ENCODE assay signal across 18 cellular contexts in the genomic region with DNA sequence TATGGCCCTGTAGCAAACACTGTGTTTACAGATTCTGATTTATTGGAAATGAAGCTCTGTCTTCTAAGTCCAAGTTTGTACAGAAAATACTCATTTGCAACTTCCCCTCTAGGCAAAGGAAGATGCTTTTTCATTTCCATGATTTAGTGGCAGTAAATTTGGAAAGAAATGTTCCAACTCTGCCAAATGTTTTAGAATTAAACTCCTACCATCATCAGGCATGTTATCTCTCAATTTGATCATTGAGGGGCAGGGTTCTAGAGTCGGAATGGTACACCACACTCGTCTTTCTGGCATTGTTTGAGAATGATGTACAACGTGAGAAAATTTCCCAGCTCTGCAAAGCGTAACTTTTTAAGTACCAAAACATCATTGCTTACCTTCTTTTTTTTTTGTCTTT.
DNase-seq lines count a peak whose midpoint lies in the region; TF ChIP-seq lines count a peak whose summit lies in the region.
"Had no signal": no experiment of that assay in that cellular context is flagged by ENCODE, and none has a peak within 500 bp of the region (broad histone marks: within the 10 kb centered on the region; RNA-seq: fewer than 3 reads in every experiment).

No MANE protein-coding gene starts in this region.

- no peaks in the 10 kb centered on the region for H3K27me3 Mint-ChIP-seq in nephron (ENCODE audit: low read depth)

- H3K4me3 Mint-ChIP-seq in nephron, result no peak overlapping the region
- H3K4me3 Mint-ChIP-seq: CD14-positive monocyte; CD4-positive, alpha-beta memory T cell had no signal

- DNase-seq in AG10803 (ENCODE audit: low read depth), result peak; percentile 70
- DNase-seq in GM03348 (ENCODE audit: low spot score), result peak; percentile 26
- no peak for DNase-seq in DMS79 treated with DMSO at 0.1 percent for 48 hours (lab: John Stamatoyannopoulos, UW)
- no peak for DNase-seq in putamen (ENCODE audit: low spot score)
- DNase-seq in occipital lobe (lab: John Stamatoyannopoulos, UW), result no peak
- DNase-seq: AML-193; Calu3; CD4-positive, alpha-beta memory T cell; DND-41; GDM1; GM23248; KG1 had no signal

- H3K36me3 Mint-ChIP-seq in nephron (ENCODE audit: low read depth), result peaks cover 60% of the 10 kb centered on the region
- H3K36me3 Mint-ChIP-seq: CD14-positive monocyte; CD4-positive, alpha-beta memory T cell had no signal

- peak overlapping the region; percentile 63 to 90 (median 75) for H3K27ac Mint-ChIP-seq in nephron
- H3K27ac Mint-ChIP-seq: CD14-positive monocyte; CD4-positive, alpha-beta memory T cell had no signal

- peaks cover 10% of the 10 kb centered on the region for H3K4me1 Mint-ChIP-seq in nephron
- H3K4me1 Mint-ChIP-seq: CD4-positive, alpha-beta memory T cell had no signal

- H3K27ac ChIP-seq in VCaP, result peak overlapping the region; percentile 76; the same call in 1 of the 2 replicates
- H3K27ac ChIP-seq: BLaER1, GM23248 had no signal

- TF ChIP-seq CTCF in AG10803 (conservative IDR thresholded peaks at IDR 0.05; ENCODE audit: low read length), result no peak
- no peak for TF ChIP-seq CTCF in VCaP (conservative IDR thresholded peaks at IDR 0.05)
- no peak for TF ChIP-seq CTCF in nephron (IDR thresholded peaks at IDR 0.05; ENCODE audit: unreplicated experiment in 3 of 3)

- peaks cover 21% of the 10 kb centered on the region for H3K9me3 Mint-ChIP-seq in nephron

- no peak overlapping the region for H3K4me3 ChIP-seq in AG10803 (ENCODE audit: low read length)
- H3K4me3 ChIP-seq: BLaER1, GM12878, GM23248, HAP-1 had no signal

Comparison
In these comparisons a context has a peak if more than half of its experiments do, and no peak if none do; other contexts are left out.
1. DNase-seq: peak in AG10803 (single experiment) and GM03348 (single experiment); none in DMS79 treated with DMSO at 0.1 percent for 48 hours (single experiment), putamen (single experiment) and occipital lobe (single experiment).